ENCODE assay signal across 7 cellular contexts in the genomic region with DNA sequence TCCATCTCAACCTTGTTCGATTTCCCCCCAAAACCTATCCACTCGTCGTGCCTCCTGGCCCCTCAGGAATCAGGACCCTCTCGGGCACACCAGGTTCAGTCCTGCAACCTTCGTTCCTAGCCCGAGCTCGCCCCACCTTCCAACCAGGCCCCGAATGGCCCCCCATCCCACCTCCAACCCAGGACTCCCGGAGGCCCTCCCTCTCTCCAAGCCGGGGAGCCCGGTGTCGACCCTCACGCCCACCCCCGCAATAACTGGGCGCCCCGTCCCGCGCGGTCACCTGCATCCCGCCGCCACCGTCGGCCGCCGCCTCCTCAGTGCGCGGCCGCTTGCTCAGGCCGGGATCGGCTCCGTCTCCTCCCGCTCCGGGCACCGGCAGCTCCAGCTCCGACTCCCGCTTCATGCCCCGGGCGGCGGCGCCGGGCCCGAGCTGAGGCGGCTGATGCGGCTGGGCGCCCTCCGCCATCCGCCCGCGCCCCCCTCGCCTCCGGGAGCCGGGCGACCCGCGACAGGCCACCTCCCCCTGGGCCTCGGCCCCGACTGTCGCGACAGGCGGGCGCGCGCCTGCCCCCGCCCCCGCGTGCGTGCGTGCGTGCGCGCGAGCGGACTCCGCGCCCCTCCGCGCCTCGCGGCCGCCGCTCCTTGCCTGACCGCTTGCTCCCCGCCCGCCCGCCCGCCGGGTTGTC. TPM values are rescaled to one million over a fixed set of nuclear protein-coding genes. Genes with fewer than 3 reads are reported as not detected.
DNase-seq lines count a peak whose midpoint lies in the region; ATAC-seq and TF ChIP-seq lines count a peak whose summit lies in the region.

No MANE protein-coding gene starts in this region.

- DNase-seq in activated CD4-positive, alpha-beta memory T cell treated with anti-CD3 and anti-CD28 coated beads, Interleukin-2, amount 10 ng/mL, durations not matched to agents 7 days and 5 days, result no peak
- DNase-seq in globus pallidus (ENCODE audit: low spot score) (peak; percentile 42), osteocyte (ENCODE audit: extremely low spot score, unreplicated experiment) (peak; percentile 88), NCI-H1694 treated with DMSO at 0.1 percent for 48 hours (lab: John Stamatoyannopoulos, UW) (no peak)

- H3K9me3 ChIP-seq in ES-I3 (ENCODE audit: control insufficient read depth, insufficient read depth, low read length), result no peaks in the 10 kb centered on the region

- peak; percentile 17 for ATAC-seq in HG02981 (IDR thresholded peaks at IDR 0.05; ENCODE audit: unreplicated experiment)
- no peak for ATAC-seq in GM19397 (IDR thresholded peaks at IDR 0.05; ENCODE audit: unreplicated experiment)

- no peak for TF ChIP-seq CTCF in osteocyte (IDR thresholded peaks at IDR 0.05)

- H3K36me3 ChIP-seq in ES-I3 (ENCODE audit: insufficient read depth, low read length), result no peaks in the 10 kb centered on the region

- no peaks in the 10 kb centered on the region for H3K36me3 Mint-ChIP-seq in activated CD4-positive, alpha-beta memory T cell treated with anti-CD3 and anti-CD28 coated beads, Interleukin-2, amount 10 ng/mL, durations not matched to agents 7 days and 5 days (ENCODE audit: low read depth)
- H3K36me3 Mint-ChIP-seq in osteocyte (ENCODE audit: unreplicated experiment), result peaks cover 7% of the 10 kb centered on the region

- no peak overlapping the region for H3K27ac Mint-ChIP-seq in activated CD4-positive, alpha-beta memory T cell treated with anti-CD3 and anti-CD28 coated beads, Interleukin-2, amount 10 ng/mL, durations not matched to agents 7 days and 5 days
- H3K27ac Mint-ChIP-seq in osteocyte (ENCODE audit: unreplicated experiment), result peak overlapping the region; percentile 90

- peaks cover 7% of the 10 kb centered on the region; the same call in 1 of the 2 replicates for H3K4me1 ChIP-seq in ES-I3 (ENCODE audit: insufficient read depth, low read length)

- CTCF ChIA-PET in activated CD4-positive, alpha-beta memory T cell treated with anti-CD3 and anti-CD28 coated beads, Interleukin-2, amount 10 ng/mL, durations not matched to agents 7 days and 5 days (lab: Charles Lee), result interaction anchor here (2.5 to 3.5 kb wide), 2 partner anchors 37 kb away, joined by 13 to 14 read pairs; no protein-coding TSS in a partner anchor

- peaks cover 38% of the 10 kb centered on the region for H3K27me3 Mint-ChIP-seq in activated CD4-positive, alpha-beta memory T cell treated with anti-CD3 and anti-CD28 coated beads, Interleukin-2, amount 10 ng/mL, durations not matched to agents 7 days and 5 days
- H3K27me3 Mint-ChIP-seq in osteocyte (ENCODE audit: unreplicated experiment), result no peaks in the 10 kb centered on the region

- POLR2A ChIA-PET in activated CD4-positive, alpha-beta memory T cell treated with anti-CD3 and anti-CD28 coated beads, Interleukin-2, amount 10 ng/mL, durations not matched to agents 7 days and 5 days (lab: Charles Lee), result interaction anchor here (1.2 to 1.4 kb wide), 2 partner anchors 10 to 380 kb away, joined by 3 to 4 read pairs; a partner anchor contains a TSS

- peaks cover 17% of the 10 kb centered on the region for H3K4me1 Mint-ChIP-seq in activated CD4-positive, alpha-beta memory T cell treated with anti-CD3 and anti-CD28 coated beads, Interleukin-2, amount 10 ng/mL, durations not matched to agents 7 days and 5 days
- peaks cover 35% of the 10 kb centered on the region for H3K4me1 Mint-ChIP-seq in osteocyte (ENCODE audit: unreplicated experiment)

- H3K9me3 Mint-ChIP-seq in activated CD4-positive, alpha-beta memory T cell treated with anti-CD3 and anti-CD28 coated beads, Interleukin-2, amount 10 ng/mL, durations not matched to agents 7 days and 5 days, result no peaks in the 10 kb centered on the region
- H3K9me3 Mint-ChIP-seq in osteocyte (ENCODE audit: unreplicated experiment), result no peaks in the 10 kb centered on the region

- H3K4me3 Mint-ChIP-seq in activated CD4-positive, alpha-beta memory T cell treated with anti-CD3 and anti-CD28 coated beads, Interleukin-2, amount 10 ng/mL, durations not matched to agents 7 days and 5 days, result peak overlapping the region; percentile 69
- peak overlapping the region; percentile 89 for H3K4me3 Mint-ChIP-seq in osteocyte (ENCODE audit: unreplicated experiment)

- peak overlapping the region; percentile 96 for H3K9ac ChIP-seq in ES-I3 (ENCODE audit: low read depth, low read length)

RNA-seq across cellular contexts. Expression of a gene that starts 0.5 kb away (rescaled TPM):
- 1 to 10 TPM in 1 of 2 experiments, under 1 TPM in 1; 0.83 to 1.4 TPM for total RNA-seq in activated CD4-positive, alpha-beta memory T cell treated with anti-CD3 and anti-CD28 coated beads, Interleukin-2, amount 10 ng/mL, durations not matched to agents 7 days and 5 days
- total RNA-seq in osteocyte, result 151 and 153 TPM in 2 replicates

Comparison
In these comparisons a context has a peak if more than half of its experiments do, and no peak if none do; other contexts are left out.
1. DNase-seq: peak in globus pallidus (single experiment) and osteocyte (single experiment); none in activated CD4-positive, alpha-beta memory T cell treated with anti-CD3 and anti-CD28 coated beads, Interleukin-2, amount 10 ng/mL, durations not matched to agents 7 days and 5 days (single experiment) and NCI-H1694 treated with DMSO at 0.1 percent for 48 hours (single experiment).
2. RNA of a gene that starts 0.5 kb away (total RNA-seq): 151 to 153 TPM in osteocyte; 0.83 to 1.4 TPM in activated CD4-positive, alpha-beta memory T cell treated with anti-CD3 and anti-CD28 coated beads, Interleukin-2, amount 10 ng/mL, durations not matched to agents 7 days and 5 days; every median in the first group is over 10 times any median in the second.